25 cellular contexts compared by ENCODE assay signal in the genomic region with DNA sequence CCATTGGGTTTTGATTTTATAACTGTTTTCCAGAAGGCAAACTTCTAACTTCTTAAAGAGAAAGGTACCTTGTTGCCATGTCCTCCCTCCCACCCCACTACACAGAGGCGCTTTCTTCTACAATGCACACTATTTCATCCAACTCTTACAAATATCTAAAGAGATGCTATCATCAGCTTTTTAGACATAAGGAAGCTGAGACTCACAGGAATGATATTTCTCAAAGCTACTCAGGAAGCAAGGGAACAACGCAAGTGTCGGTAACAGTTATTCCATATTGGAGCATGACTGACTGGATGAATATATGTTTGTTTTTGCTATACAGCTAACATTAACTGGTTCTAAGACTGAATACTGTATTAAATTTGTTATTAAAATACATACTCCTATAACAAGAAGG.
"Had no signal": no experiment of that assay in that cellular context is flagged by ENCODE, and none has a peak within 500 bp of the region (broad histone marks: within the 10 kb centered on the region; RNA-seq: fewer than 3 reads in every experiment).

No MANE protein-coding gene starts in this region.

- H3K9ac ChIP-seq: neural progenitor cell, parathyroid adenoma had no signal

- H3K9me3 ChIP-seq: ovary, psoas muscle, right lobe of liver, sigmoid colon, stomach, thoracic aorta, thyroid gland, transverse colon, upper lobe of left lung, vagina had no signal

- H2AFZ ChIP-seq: neural progenitor cell, parathyroid adenoma had no signal

- FAIRE-seq: small intestine, urothelium cell line had no signal

- H3K27ac ChIP-seq: neural progenitor cell, ovary, parathyroid adenoma, psoas muscle, right lobe of liver, sigmoid colon, stomach, thoracic aorta, thyroid gland, transverse colon, upper lobe of left lung, vagina had no signal

- ATAC-seq: natural killer cell; psoas muscle; right cardiac atrium; right lobe of liver; stimulated activated effector memory CD8-positive, alpha-beta T cell treated with anti-CD3 and anti-CD28 coated beads, Interleukin-12 subunit alpha, Interleukin-12 subunit beta, amount 100 ng/mL, for 72 hours; stimulated activated naive B cell treated with anti-CD40 and anti-IgM and Interleukin-4, amounts not matched to agents 10 μg/mL and 1 μg/mL and 100 μg/mL, for 72 hours had no signal

- H3K36me3 ChIP-seq: neural progenitor cell, ovary, right lobe of liver, sigmoid colon, stomach, thoracic aorta, thyroid gland, transverse colon, upper lobe of left lung, vagina had no signal

- DNase-seq: natural killer cell; occipital lobe; ovary; posterior cingulate gyrus; psoas muscle; right cardiac atrium; right lobe of liver; sigmoid colon; small intestine; stimulated activated CD4-positive, alpha-beta T cell treated with anti-CD3 and anti-CD28 coated beads, Interleukin-15, amount 100 ng/mL, for 24 hours; stimulated activated CD4-positive, alpha-beta T cell treated with anti-CD3 and anti-CD28 coated beads, Interleukin-2, amount 100 ng/mL, for 24 hours; stimulated activated CD4-positive, alpha-beta T cell treated with anti-CD3 and anti-CD28 coated beads, Interleukin-2, amount 100 ng/mL, for 48 hours; stimulated activated CD4-positive, alpha-beta T cell treated with anti-CD3 and anti-CD28 coated beads, Interleukin-4, amount 100 ng/mL, for 24 hours; stimulated activated naive B cell treated with anti-CD40 and anti-IgM and Interleukin-4, amounts not matched to agents 10 μg/mL and 1 μg/mL and 100 μg/mL, for 72 hours; stimulated activated naive CD4-positive, alpha-beta T cell treated with Interleukin-2 at 50 U/mL for 16 hours; stomach; thyroid gland; transverse colon; upper lobe of left lung had no signal

- H3K4me3 ChIP-seq: neural progenitor cell, ovary, psoas muscle, right lobe of liver, sigmoid colon, stomach, thoracic aorta, thyroid gland, transverse colon, upper lobe of left lung, vagina had no signal

- H3K4me2 ChIP-seq: neural progenitor cell had no signal

- H3K79me2 ChIP-seq: parathyroid adenoma had no signal

- H3K4me1 ChIP-seq: neural progenitor cell, parathyroid adenoma, psoas muscle, right lobe of liver, sigmoid colon, stomach, transverse colon, upper lobe of left lung, vagina had no signal

- H3K27me3 ChIP-seq: neural progenitor cell, ovary, right lobe of liver, sigmoid colon, stomach, thyroid gland, transverse colon, upper lobe of left lung, vagina had no signal
